17 cellular contexts compared by ENCODE assay signal in genomic region chr7:2004841-2005351, GRCh38.
DNase-seq lines count a peak whose midpoint lies in the region; ATAC-seq, FAIRE-seq and TF ChIP-seq lines count a peak whose summit lies in the region.
"Had no signal": no experiment of that assay in that cellular context is flagged by ENCODE, and none has a peak within 500 bp of the region (broad histone marks: within the 10 kb centered on the region; RNA-seq: fewer than 3 reads in every experiment).

No MANE protein-coding gene starts in this region.

- no peaks in the 10 kb centered on the region for H3K27me3 ChIP-seq in CD4-positive, CD25-positive, alpha-beta regulatory T cell (ENCODE audit: control insufficient read depth, insufficient read depth, low read length)
- no peaks in the 10 kb centered on the region for H3K27me3 ChIP-seq in WERI-Rb-1 (ENCODE audit: insufficient read depth, low read depth, severe bottlenecking)

- TF ChIP-seq CTCF in WERI-Rb-1 (IDR thresholded peaks at IDR 0.05; ENCODE audit: low read depth, low read length) (peak; percentile 31), kidney (IDR thresholded peaks at IDR 0.05; ENCODE audit: borderline replicate concordance, extremely low read depth, insufficient read depth) (no peak), GM13976 (IDR thresholded peaks at IDR 0.05; ENCODE audit: borderline replicate concordance, control extremely low read depth, extremely low read depth, insufficient read depth, missing control alignments) (no peak)

- H3K36me3 Mint-ChIP-seq in CD4-positive, CD25-positive, alpha-beta regulatory T cell, result peaks cover 14% of the 10 kb centered on the region
- H3K36me3 Mint-ChIP-seq in activated CD8-positive, alpha-beta T cell treated with anti-CD3 and anti-CD28 coated beads, Interleukin-2, amount 10 ng/mL, durations not matched to agents 7 days and 5 days (ENCODE audit: low read depth), result no peaks in the 10 kb centered on the region

- in situ Hi-C loops in GM13976 (cut with MboI; ENCODE audit: low sequenced_read_pairs, unreplicated experiment), result no loop called here

- ATAC-seq in CD4-positive, CD25-positive, alpha-beta regulatory T cell (ENCODE audit: low read depth in 2 of 2), result no peak
- no peak for ATAC-seq in activated CD8-positive, alpha-beta T cell treated with anti-CD3 and anti-CD28 coated beads, Interleukin-2, amount 10 ng/mL, durations not matched to agents 7 days and 5 days
- no peak for ATAC-seq in HG03521 (IDR thresholded peaks at IDR 0.05; ENCODE audit: unreplicated experiment)
- ATAC-seq: esophagus mucosa had no signal

- no peak overlapping the region for H3K27ac ChIP-seq in CD4-positive, CD25-positive, alpha-beta regulatory T cell (ENCODE audit: insufficient read depth, low read length, poor library complexity, severe bottlenecking)
- H3K27ac ChIP-seq in WERI-Rb-1 (no peak overlapping the region), kidney (ENCODE audit: low read depth in 2 of 2, low read length in 2 of 2) (no peak overlapping the region)
- H3K27ac ChIP-seq: HL-60, KMS-11 had no signal

- H3K9me3 Mint-ChIP-seq in CD4-positive, CD25-positive, alpha-beta regulatory T cell, result peaks cover 0 to 2% (median 0%) of the 10 kb centered on the region in 7 donors
- no peaks in the 10 kb centered on the region for H3K9me3 Mint-ChIP-seq in activated CD8-positive, alpha-beta T cell treated with anti-CD3 and anti-CD28 coated beads, Interleukin-2, amount 10 ng/mL, durations not matched to agents 7 days and 5 days (ENCODE audit: insufficient read depth)
- H3K9me3 Mint-ChIP-seq: nephron had no signal

- no peak overlapping the region for H3K4me3 ChIP-seq in CD4-positive, CD25-positive, alpha-beta regulatory T cell (ENCODE audit: low read depth, low read length)
- no peak overlapping the region for H3K4me3 ChIP-seq in WERI-Rb-1 (ENCODE audit: low read depth, low read length)
- no peak overlapping the region for H3K4me3 ChIP-seq in kidney (ENCODE audit: low read length in 2 of 2)

- no peak overlapping the region for H3K4me3 Mint-ChIP-seq in CD4-positive, CD25-positive, alpha-beta regulatory T cell
- no peak overlapping the region for H3K4me3 Mint-ChIP-seq in activated CD8-positive, alpha-beta T cell treated with anti-CD3 and anti-CD28 coated beads, Interleukin-2, amount 10 ng/mL, durations not matched to agents 7 days and 5 days
- H3K4me3 Mint-ChIP-seq: nephron had no signal

- no peak overlapping the region for H3K9ac ChIP-seq in kidney (ENCODE audit: low read length in 2 of 2)
- H3K9ac ChIP-seq: KMS-11 had no signal

- no peaks in the 10 kb centered on the region for H3K27me3 Mint-ChIP-seq in CD4-positive, CD25-positive, alpha-beta regulatory T cell
- no peaks in the 10 kb centered on the region for H3K27me3 Mint-ChIP-seq in activated CD8-positive, alpha-beta T cell treated with anti-CD3 and anti-CD28 coated beads, Interleukin-2, amount 10 ng/mL, durations not matched to agents 7 days and 5 days (ENCODE audit: low read depth)

- POLR2A ChIA-PET in activated CD8-positive, alpha-beta T cell treated with anti-CD3 and anti-CD28 coated beads, Interleukin-2, amount 10 ng/mL, durations not matched to agents 7 days and 5 days (lab: Charles Lee), result no interaction called here

- intact Hi-C loops in kidney (cut with DNase I) (no loop called here), posterior vena cava (cut with DNase I) (no loop called here)

- H3K4me1 Mint-ChIP-seq in CD4-positive, CD25-positive, alpha-beta regulatory T cell, result peaks cover 0 to 11% (median 1%) of the 10 kb centered on the region in 4 donors
- no peaks in the 10 kb centered on the region for H3K4me1 Mint-ChIP-seq in activated CD8-positive, alpha-beta T cell treated with anti-CD3 and anti-CD28 coated beads, Interleukin-2, amount 10 ng/mL, durations not matched to agents 7 days and 5 days (ENCODE audit: low read depth)

- peak overlapping the region in 2 of 3 donors; percentile 58 to 62 for H3K27ac Mint-ChIP-seq in CD4-positive, CD25-positive, alpha-beta regulatory T cell
- H3K27ac Mint-ChIP-seq in activated CD8-positive, alpha-beta T cell treated with anti-CD3 and anti-CD28 coated beads, Interleukin-2, amount 10 ng/mL, durations not matched to agents 7 days and 5 days, result no peak overlapping the region

- no peak for DNase-seq in CD4-positive, CD25-positive, alpha-beta regulatory T cell
- no peak for DNase-seq in WERI-Rb-1
- DNase-seq in kidney, result peak; percentile 69
- DNase-seq in posterior vena cava (ENCODE audit: low spot score), result peak; percentile 45
- DNase-seq in activated CD8-positive, alpha-beta T cell treated with anti-CD3 and anti-CD28 coated beads, Interleukin-2, amount 10 ng/mL, durations not matched to agents 7 days and 5 days, result no peak
- no peak for DNase-seq in SHP77 treated with DMSO at 0.1 percent for 48 hours (lab: John Stamatoyannopoulos, UW)
- DNase-seq in GM13976 (ENCODE audit: low spot score), result no peak
- DNase-seq: DMS79, NCI-H1436, NCI-H345, small intestine had no signal

- H3K9me3 ChIP-seq in CD4-positive, CD25-positive, alpha-beta regulatory T cell (ENCODE audit: control insufficient read depth in 2 of 2, low read length in 2 of 2), result no peaks in the 10 kb centered on the region
- H3K9me3 ChIP-seq in WERI-Rb-1 (ENCODE audit: severe bottlenecking) (no peaks in the 10 kb centered on the region), kidney (ENCODE audit: control insufficient read depth in 1 of 2, low read length in 2 of 2) (no peaks in the 10 kb centered on the region)

- no peaks in the 10 kb centered on the region for H3K36me3 ChIP-seq in CD4-positive, CD25-positive, alpha-beta regulatory T cell (ENCODE audit: control insufficient read depth, insufficient read depth, low read length)
- H3K36me3 ChIP-seq in WERI-Rb-1 (0 out of 2 replicates have a peak, but pooled peaks cover 5% of the 10 kb centered on the region), kidney (ENCODE audit: control insufficient read depth in 1 of 2, insufficient read depth in 2 of 2, low read length in 2 of 2) (no peaks in the 10 kb centered on the region)

- no peak for FAIRE-seq in kidney (lab: Jason Lieb, UNC)
- FAIRE-seq: colon, small intestine had no signal

- CTCF ChIA-PET in activated CD8-positive, alpha-beta T cell treated with anti-CD3 and anti-CD28 coated beads, Interleukin-2, amount 10 ng/mL, durations not matched to agents 7 days and 5 days (lab: Charles Lee), result no interaction called here

- H3K4me1 ChIP-seq in CD4-positive, CD25-positive, alpha-beta regulatory T cell (ENCODE audit: control insufficient read depth, insufficient read depth, low read length, poor library complexity, severe bottlenecking), result no peaks in the 10 kb centered on the region
- no peaks in the 10 kb centered on the region for H3K4me1 ChIP-seq in kidney (ENCODE audit: control insufficient read depth in 1 of 2, insufficient read depth in 1 of 2, low read depth in 1 of 2, low read length in 2 of 2)

Comparison
In these comparisons a context has a peak if more than half of its experiments do, and no peak if none do; other contexts are left out.
1. DNase-seq: peak in kidney (single experiment) and posterior vena cava (single experiment); none in CD4-positive, CD25-positive, alpha-beta regulatory T cell (0 of 3), WERI-Rb-1 (single experiment), activated CD8-positive, alpha-beta T cell treated with anti-CD3 and anti-CD28 coated beads, Interleukin-2, amount 10 ng/mL, durations not matched to agents 7 days and 5 days (single experiment), SHP77 treated with DMSO at 0.1 percent for 48 hours (single experiment) and GM13976 (single experiment).